Comparison of ENCODE assay signal across 6 cellular contexts in the genomic region with DNA sequence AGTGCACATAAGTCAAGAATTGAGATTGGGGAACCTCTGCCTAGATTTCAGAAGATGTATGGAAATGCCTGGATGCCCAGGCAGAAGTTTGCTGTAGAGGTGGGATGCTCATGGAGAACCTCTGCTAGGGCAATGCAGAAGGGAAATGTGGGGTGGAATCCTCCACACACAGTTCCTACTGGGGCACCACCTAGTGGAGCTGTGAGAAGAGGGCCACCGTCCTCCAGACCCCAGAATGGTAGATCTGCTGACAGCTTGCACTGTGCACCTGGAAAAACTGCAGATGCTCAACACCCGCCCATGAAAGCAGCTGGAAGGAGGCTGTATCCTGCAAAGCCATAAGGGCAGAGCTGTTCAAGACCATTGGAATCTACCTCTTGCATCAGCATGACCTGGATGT.
DNase-seq lines count a peak whose midpoint lies in the region; ATAC-seq and TF ChIP-seq lines count a peak whose summit lies in the region.
"Not testable (repeated sequence)": the region's sequence is repeated elsewhere in the genome, so short reads cannot be mapped to it uniquely, and the experiment has no call there.

No MANE protein-coding gene starts in this region.

- not testable (repeated sequence) for H3K36me3 ChIP-seq in BE2C; GM06990 (ENCODE audit: control insufficient read depth, insufficient read depth, low read length); OCI-LY7 (ENCODE audit: insufficient read depth, low read length)

- H4K20me1 ChIP-seq in OCI-LY7 (ENCODE audit: insufficient read depth, low read length) = not testable (repeated sequence)

- BruUV-seq in OCI-LY7 (replicated peaks; lab: Mats Ljungman, UMichigan) = not testable (repeated sequence)

- DNase-seq in BE2C = peak; percentile 17
- DNase-seq in GM06990 (ENCODE audit: extremely low read depth, insufficient read length); OCI-LY7 (ENCODE audit: low spot score); foreskin keratinocyte: not testable (repeated sequence)
- peak; percentile 4 for DNase-seq in NAMALWA (ENCODE audit: low spot score)

- ATAC-seq in foreskin keratinocyte = not testable (repeated sequence)

- H3K4me3 ChIP-seq in BE2C (ENCODE audit: low read depth, low read length); GM06990 (replicated peaks; ENCODE audit: low read depth, low read length); OCI-LY7 (ENCODE audit: low read depth, low read length, poor library complexity, severe bottlenecking): not testable (repeated sequence)

- CTCF ChIA-PET in OCI-LY7 (lab: Charles Lee; ENCODE audit: unreplicated experiment) = not testable (repeated sequence)

- H2AFZ ChIP-seq in OCI-LY7 (ENCODE audit: low read length) = not testable (repeated sequence)

- not testable (repeated sequence) for H3K9me2 ChIP-seq in OCI-LY7 (ENCODE audit: insufficient read depth, low read length)

- not testable (repeated sequence) for H3K79me2 ChIP-seq in OCI-LY7 (ENCODE audit: insufficient read depth, low read depth, low read length)

- POLR2A ChIA-PET in OCI-LY7 (lab: Charles Lee) = interaction anchor here (0.6 kb wide), 1 partner anchor 93 kb away, joined by 3 read pairs; no protein-coding TSS in a partner anchor

- H3K27me3 ChIP-seq in BE2C; GM06990 (replicated peaks; ENCODE audit: control insufficient read depth, insufficient read depth, low read length); foreskin keratinocyte: not testable (repeated sequence)

- intact Hi-C loops in OCI-LY7 (cut with micrococcal nuclease; ENCODE audit: unreplicated experiment) = not testable (repeated sequence)

- H3K4me1 ChIP-seq in BE2C; OCI-LY7 (ENCODE audit: insufficient read depth, low read length, poor library complexity, severe bottlenecking); foreskin keratinocyte: not testable (repeated sequence)

- not testable (repeated sequence) for H3K4me2 ChIP-seq in OCI-LY7 (ENCODE audit: low read length)

- not testable (repeated sequence) for H3K9me3 ChIP-seq in BE2C; OCI-LY7 (ENCODE audit: low read length)

- H3K27ac ChIP-seq in OCI-LY7 (ENCODE audit: low read depth, low read length, poor library complexity, severe bottlenecking); foreskin keratinocyte: not testable (repeated sequence)

- peak; percentile 38 for TF ChIP-seq CTCF in BE2C (IDR thresholded peaks at IDR 0.05; ENCODE audit: low read depth, low read length)
- TF ChIP-seq CTCF in GM06990 (IDR thresholded peaks at IDR 0.05; ENCODE audit: insufficient read depth, low read length, poor library complexity, severe bottlenecking) = peak; percentile 23
- TF ChIP-seq CTCF in GM12872 (IDR thresholded peaks at IDR 0.05; ENCODE audit: insufficient read depth, low read depth, low read length) = 0 out of 3 replicates have a peak, but pooled peaks have one; percentile 12
- 0 out of 2 replicates have a peak, but pooled peaks have one; percentile 14 for TF ChIP-seq CTCF in OCI-LY7 (conservative IDR thresholded peaks at IDR 0.05; ENCODE audit: low read length)
- peak; percentile 5 for TF ChIP-seq CTCF in foreskin keratinocyte (conservative IDR thresholded peaks at IDR 0.05)
